7 cellular contexts compared by ENCODE assay signal in the genomic region with DNA sequence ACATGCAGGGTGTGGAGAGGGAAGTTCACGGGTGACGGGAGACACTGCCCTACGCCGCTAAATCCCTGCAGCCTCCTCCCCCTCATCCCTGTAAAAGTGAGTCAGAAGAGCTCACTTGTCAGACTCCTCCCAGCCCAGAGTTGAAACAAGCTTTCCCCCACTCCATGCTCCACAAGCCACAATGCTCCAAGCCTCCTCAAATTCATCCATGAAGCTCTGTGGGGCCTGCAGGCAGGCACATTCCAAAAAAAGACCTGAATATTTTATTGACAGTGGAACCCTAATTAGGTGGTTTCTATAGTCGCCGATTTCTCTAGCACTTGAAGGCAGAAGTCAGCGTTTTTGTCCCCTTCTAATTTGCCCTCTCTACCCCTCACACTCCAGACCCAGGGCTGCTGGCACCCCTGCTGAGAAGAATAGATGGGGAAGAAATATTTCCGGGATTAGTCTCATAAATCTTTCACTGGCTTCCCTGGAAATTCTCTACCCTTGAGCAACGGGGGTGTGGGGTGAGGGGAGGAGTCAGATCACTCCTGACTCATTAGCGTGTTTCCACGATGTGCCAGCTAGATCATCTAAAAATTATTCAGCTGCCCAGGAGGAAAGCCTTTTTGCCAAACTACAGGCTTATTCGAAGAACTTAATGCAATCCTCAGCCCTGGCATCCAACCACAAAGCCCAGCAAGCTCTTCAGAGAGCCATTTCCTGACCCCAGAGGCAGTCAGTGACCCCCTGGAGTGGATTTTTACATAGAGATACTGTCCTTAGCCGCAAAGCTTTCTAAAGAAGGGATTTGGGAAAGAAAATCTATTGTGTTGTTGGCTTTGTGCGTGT.
DNase-seq lines count a peak whose midpoint lies in the region; ATAC-seq and TF ChIP-seq lines count a peak whose summit lies in the region.

No MANE protein-coding gene starts in this region.

- WGBS in suprapubic skin: 12% methylated on average over 14 of the region's 14 CpGs

- H3K4me1 ChIP-seq in HUES6 (ENCODE audit: control insufficient read depth, insufficient read depth, low read length) (peaks cover 47% of the 10 kb centered on the region), suprapubic skin (peaks cover 30% of the 10 kb centered on the region), Peyer's patch (peaks cover 0 to 7% (median 0%) of the 10 kb centered on the region in 4 donors)

- peak overlapping the region; percentile 67; the same call in 1 of the 2 replicates for H3K27ac ChIP-seq in HUES6 (ENCODE audit: low read depth, low read length)
- H3K27ac ChIP-seq in suprapubic skin: peak overlapping the region; percentile 61
- no peak overlapping the region for H3K27ac ChIP-seq in Peyer's patch

- H3K9me3 ChIP-seq in HUES6 (ENCODE audit: control insufficient read depth, insufficient read depth, low read depth, low read length): no peaks in the 10 kb centered on the region
- H3K9me3 ChIP-seq in suprapubic skin: no peaks in the 10 kb centered on the region
- H3K9me3 ChIP-seq in Peyer's patch: no peaks in the 10 kb centered on the region

- no peak for TF ChIP-seq CTCF in suprapubic skin (IDR thresholded peaks at IDR 0.05)
- no peak for TF ChIP-seq CTCF in Peyer's patch (IDR thresholded peaks at IDR 0.05)

- DNase-seq in SW 1271 (lab: John Stamatoyannopoulos, UW): peak; percentile 97 to 99
- peak; percentile 73 for DNase-seq in iPS DF 19.7 (ENCODE audit: low read depth, low spot score)
- DNase-seq in suprapubic skin (ENCODE audit: low spot score in 2 of 2): no peak
- DNase-seq in Peyer's patch: no peak

- ATAC-seq in HG03565 (IDR thresholded peaks at IDR 0.05; ENCODE audit: unreplicated experiment) (no peak), HG03135 (IDR thresholded peaks at IDR 0.05; ENCODE audit: unreplicated experiment) (no peak)

- H3K9ac ChIP-seq in HUES6 (ENCODE audit: low read length): peak overlapping the region; percentile 76

- no peak for TF ChIP-seq EP300 in suprapubic skin (IDR thresholded peaks at IDR 0.05)

- H3K4me3 ChIP-seq in HUES6 (ENCODE audit: low read depth, low read length): peak overlapping the region; percentile 39
- peak overlapping the region; percentile 20 for H3K4me3 ChIP-seq in suprapubic skin
- H3K4me3 ChIP-seq in Peyer's patch: no peak overlapping the region

- H3K27me3 ChIP-seq in HUES6 (ENCODE audit: control insufficient read depth, insufficient read depth, low read length) (peaks cover 26% of the 10 kb centered on the region), suprapubic skin (no peaks in the 10 kb centered on the region), Peyer's patch (no peaks in the 10 kb centered on the region)

- TF ChIP-seq POLR2A in suprapubic skin (IDR thresholded peaks at IDR 0.05) (no peak), Peyer's patch (IDR thresholded peaks at IDR 0.05) (no peak)

- H3K36me3 ChIP-seq in HUES6 (ENCODE audit: control insufficient read depth, insufficient read depth, low read length) (no peaks in the 10 kb centered on the region), suprapubic skin (no peaks in the 10 kb centered on the region), Peyer's patch (no peaks in the 10 kb centered on the region)

Comparison
In these comparisons a context has a peak if more than half of its experiments do, and no peak if none do; other contexts are left out.
1. H3K27ac ChIP-seq: peak in HUES6 (single experiment) and suprapubic skin (single experiment); none in Peyer's patch (0 of 4).
2. H3K4me3 ChIP-seq: peak in HUES6 (single experiment) and suprapubic skin (single experiment); none in Peyer's patch (0 of 4).
3. DNase-seq: peak in SW 1271 (2 of 2) and iPS DF 19.7 (single experiment); none in suprapubic skin (0 of 2) and Peyer's patch (0 of 3).